1 cellular context compared by ENCODE assay signal in genomic region chr7:1055084-1055450, GRCh38.
TF ChIP-seq lines count a peak whose summit lies in the region.

No MANE protein-coding gene starts in this region.

TF ChIP-seq in HEK293, 187 proteins besides CTCF, POLR2A, EP300 and RAD21 (continued from another document):
- 0 out of 2 replicates have a peak, but pooled peaks have one; percentile 14 for TF ChIP-seq ZBTB44 (tag by site-specific recombination; IDR thresholded peaks at IDR 0.05)
- TF ChIP-seq ZNF561 (tag by site-specific recombination; IDR thresholded peaks at IDR 0.05; ENCODE audit: borderline replicate concordance): peak; percentile 52; the same call in 1 of the 2 replicates
- TF ChIP-seq KLF1 (tag by site-specific recombination; IDR thresholded peaks at IDR 0.05): peak; percentile 83
- no peak for TF ChIP-seq ZNF112 (tag by site-specific recombination; IDR thresholded peaks at IDR 0.05)
- no peak for TF ChIP-seq ZNF76 (tag by site-specific recombination; IDR thresholded peaks at IDR 0.05; ENCODE audit: borderline replicate concordance, low read depth)
- peak; percentile 61 for TF ChIP-seq OSR2 (tag by site-specific recombination; IDR thresholded peaks at IDR 0.05)
- no peak for TF ChIP-seq SALL2 (tag by site-specific recombination; IDR thresholded peaks at IDR 0.05; ENCODE audit: borderline replicate concordance)
- TF ChIP-seq ZNF48 (tag by site-specific recombination; IDR thresholded peaks at IDR 0.05): no peak
- TF ChIP-seq ZNF394 (tag by site-specific recombination; IDR thresholded peaks at IDR 0.05; ENCODE audit: borderline replicate concordance): peak; percentile 27; the same call in 1 of the 2 replicates
- peak; percentile 47; the same call in 1 of the 2 replicates for TF ChIP-seq IKZF3 (tag by site-specific recombination; IDR thresholded peaks at IDR 0.05)
- no peak for TF ChIP-seq REPIN1 (tag by site-specific recombination; IDR thresholded peaks at IDR 0.05; ENCODE audit: low read depth)
- TF ChIP-seq ZFP3 (tag by site-specific recombination; IDR thresholded peaks at IDR 0.05; ENCODE audit: low read depth): no peak
- no peak for TF ChIP-seq ZNF26 (tag by site-specific recombination; IDR thresholded peaks at IDR 0.05)
- no peak for TF ChIP-seq ZNF692 (tag by site-specific recombination; IDR thresholded peaks at IDR 0.05)
- TF ChIP-seq ZNF530 (tag by site-specific recombination; IDR thresholded peaks at IDR 0.05; ENCODE audit: low read depth): no peak
- peak; percentile 55 for TF ChIP-seq ZNF341 (tag by site-specific recombination; IDR thresholded peaks at IDR 0.05; ENCODE audit: low read depth)
- 0 out of 2 replicates have a peak, but pooled peaks have one; percentile 39 for TF ChIP-seq SP7 (tag by site-specific recombination; IDR thresholded peaks at IDR 0.05)
- TF ChIP-seq ZNF423 (tag by site-specific recombination; IDR thresholded peaks at IDR 0.05): peak; percentile 63
- TF ChIP-seq ZNF555 (tag by site-specific recombination; conservative IDR thresholded peaks at IDR 0.05): no peak
- no peak for TF ChIP-seq ZNF621 (tag by site-specific recombination; IDR thresholded peaks at IDR 0.05)
- TF ChIP-seq ZNF558 (tag by site-specific recombination; IDR thresholded peaks at IDR 0.05): no peak
- no peak for TF ChIP-seq AEBP2 (tag by site-specific recombination; IDR thresholded peaks at IDR 0.05; ENCODE audit: borderline replicate concordance)
